Comparison of ENCODE assay signal across 10 cellular contexts in genomic region chr5:62341783-62342475, GRCh38. TPM values are rescaled to one million over a fixed set of nuclear protein-coding genes. Genes with fewer than 3 reads are reported as not detected.
DNase-seq lines count a peak whose midpoint lies in the region; ATAC-seq and TF ChIP-seq lines count a peak whose summit lies in the region.
"Had no signal": no experiment of that assay in that cellular context is flagged by ENCODE, and none has a peak within 500 bp of the region (broad histone marks: within the 10 kb centered on the region; RNA-seq: fewer than 3 reads in every experiment).

No MANE protein-coding gene starts in this region.

- H3K27me3 Mint-ChIP-seq in T-cell (no peaks in the 10 kb centered on the region), progenitor cell of endocrine pancreas (no peaks in the 10 kb centered on the region)

- CTCF ChIA-PET in T-cell (lab: Charles Lee): interaction anchor here in 1 of 2 donors (0.7 to 1.2 kb wide), 5 partner anchors 11 to 118 kb away, joined by 3 to 9 read pairs (median 4); partner anchors contain the start of gene KIF2A

- peak; percentile 73 for ATAC-seq in HG02642 (IDR thresholded peaks at IDR 0.05; ENCODE audit: poor library complexity, unreplicated experiment)
- ATAC-seq in T-cell (replicated peaks in 1 of 4): peak; percentile 60 to 77 (median 74)
- no peak for ATAC-seq in HG03571 (IDR thresholded peaks at IDR 0.05; ENCODE audit: unreplicated experiment)
- ATAC-seq: heart right ventricle had no signal

- no peaks in the 10 kb centered on the region for H3K36me3 Mint-ChIP-seq in T-cell
- peaks cover 4% of the 10 kb centered on the region for H3K36me3 Mint-ChIP-seq in progenitor cell of endocrine pancreas (ENCODE audit: insufficient read depth)

- DNase-seq in activated CD4-positive, alpha-beta T cell treated with anti-CD3 and anti-CD28 coated beads for 48 hours: peak; percentile 35
- no peak for DNase-seq in activated CD4-positive, alpha-beta T cell treated with anti-CD3 and anti-CD28 coated beads, Interleukin-2, amount 50 U/mL, for 1 hour
- DNase-seq in T-cell (peak in 1 of 34 experiments; percentile 8), progenitor cell of endocrine pancreas (ENCODE audit: low spot score, unreplicated experiment) (no peak), A172 (ENCODE audit: low spot score) (no peak), AG08396 (ENCODE audit: low spot score) (no peak)
- DNase-seq: heart right ventricle, NCI-H510A had no signal

- POLR2A ChIA-PET in T-cell (lab: Charles Lee): interaction anchor here (0.5 to 0.6 kb wide), 3 partner anchors 14 to 281 kb away, joined by 4 to 6 read pairs (median 6); no protein-coding TSS in a partner anchor

- H3K27ac Mint-ChIP-seq in T-cell: peak overlapping the region; percentile 89 to 90
- peak overlapping the region; percentile 5 for H3K27ac Mint-ChIP-seq in progenitor cell of endocrine pancreas

- no peak for TF ChIP-seq CTCF in progenitor cell of endocrine pancreas (IDR thresholded peaks at IDR 0.05; ENCODE audit: unreplicated experiment)

- no peaks in the 10 kb centered on the region for H3K9me3 Mint-ChIP-seq in T-cell
- H3K9me3 Mint-ChIP-seq in progenitor cell of endocrine pancreas (ENCODE audit: low read depth): peaks cover 3% of the 10 kb centered on the region

- H3K4me3 Mint-ChIP-seq in T-cell (peak overlapping the region; percentile 52 to 67 (median 53)), progenitor cell of endocrine pancreas (ENCODE audit: low read depth) (no peak overlapping the region)

- peaks cover 53 to 63% (median 62%) of the 10 kb centered on the region in 3 donors for H3K4me1 Mint-ChIP-seq in T-cell
- H3K4me1 Mint-ChIP-seq in progenitor cell of endocrine pancreas (ENCODE audit: low read depth): peaks cover 2% of the 10 kb centered on the region

RNA-seq across cellular contexts. Expression of gene KIF2A, which starts 35.9 kb away (rescaled TPM):
- total RNA-seq in T-cell (100 to 1,000 TPM in 4 of 5 donors, 10 to 100 TPM in 1; 99.8 to 122 (median 107) TPM), progenitor cell of endocrine pancreas (69.3 and 75.3 TPM in 2 replicates)
- total RNA-seq in A172 (2014; rRNA removed; shearing (Covaris generic)): 64.6 and 76.3 TPM in 2 replicates
